23 cellular contexts compared by ENCODE assay signal in the genomic region with DNA sequence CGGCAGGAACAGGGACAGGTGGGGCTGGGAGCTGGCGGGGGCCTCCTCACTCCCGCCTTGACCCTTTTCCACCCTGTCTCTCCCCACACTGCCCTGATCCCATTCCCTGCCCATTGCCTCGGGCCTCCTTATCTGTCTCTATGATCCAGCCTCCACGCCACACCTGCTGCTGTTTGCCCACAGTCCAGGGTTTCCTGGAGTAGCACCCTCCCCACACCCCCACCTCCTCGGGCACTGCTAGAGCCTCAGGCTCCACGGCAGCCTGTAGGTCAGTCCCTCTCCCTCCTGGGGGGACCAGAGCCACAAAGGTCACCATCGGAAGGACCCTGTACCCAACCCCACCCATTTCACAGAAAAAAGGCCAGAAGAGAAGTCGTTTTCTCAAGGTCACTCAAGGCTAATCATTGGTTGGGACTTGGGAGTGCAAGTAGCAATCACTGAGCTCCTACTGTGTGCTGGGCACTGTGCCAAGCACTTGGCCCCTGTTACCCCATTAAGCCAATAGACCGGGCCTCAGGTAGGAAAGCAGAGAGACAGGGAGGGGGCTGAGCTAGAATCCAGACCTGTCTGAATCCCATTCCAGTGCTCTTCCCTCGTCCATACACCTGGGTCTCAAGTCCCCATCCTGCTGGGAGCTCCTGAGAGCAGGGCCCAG.
"Had no signal": no experiment of that assay in that cellular context is flagged by ENCODE, and none has a peak within 500 bp of the region (broad histone marks: within the 10 kb centered on the region; RNA-seq: fewer than 3 reads in every experiment).

No MANE protein-coding gene starts in this region.

- ATAC-seq: activated CD8-positive, alpha-beta T cell treated with anti-CD3 and anti-CD28 coated beads for 36 hours; esophagus mucosa; gastroesophageal sphincter; heart right ventricle; left ventricle myocardium superior; psoas muscle; right cardiac atrium; stimulated activated naive CD8-positive, alpha-beta T cell treated with anti-CD3 and anti-CD28 coated beads, Interleukin-15, amount 100 ng/mL, for 72 hours; T-cell; upper lobe of right lung had no signal

- H3K4me3 ChIP-seq: ascending aorta, gastroesophageal sphincter, heart right ventricle, ovary, psoas muscle, testis, upper lobe of right lung had no signal

- H3K27me3 ChIP-seq: ascending aorta, gastroesophageal sphincter, ovary, testis, upper lobe of right lung had no signal

- H3K36me3 Mint-ChIP-seq: activated naive CD4-positive, alpha-beta T cell treated with anti-CD3 and anti-CD28 coated beads, Interleukin-2, amount 10 ng/mL, durations not matched to agents 7 days and 5 days; immature natural killer cell; naive B cell; T-cell had no signal

- H3K27me3 Mint-ChIP-seq: activated CD8-positive, alpha-beta T cell treated with anti-CD3 and anti-CD28 coated beads for 36 hours had no signal

- H3K4me3 Mint-ChIP-seq: activated CD4-positive, alpha-beta T cell treated with anti-CD3 and anti-CD28 coated beads, Interleukin-2, amount 10 ng/mL, durations not matched to agents 24 days and 14 days; activated CD8-positive, alpha-beta T cell treated with anti-CD3 and anti-CD28 coated beads for 36 hours; activated naive CD4-positive, alpha-beta T cell treated with anti-CD3 and anti-CD28 coated beads, Interleukin-2, amount 10 ng/mL, durations not matched to agents 7 days and 5 days; immature natural killer cell; naive B cell; stimulated activated naive CD8-positive, alpha-beta T cell treated with anti-CD3 and anti-CD28 coated beads, Interleukin-15, amount 100 ng/mL, for 72 hours; T-cell had no signal

- H3K27ac Mint-ChIP-seq: activated CD4-positive, alpha-beta T cell treated with anti-CD3 and anti-CD28 coated beads, Interleukin-2, amount 10 ng/mL, durations not matched to agents 24 days and 14 days; activated CD8-positive, alpha-beta T cell treated with anti-CD3 and anti-CD28 coated beads for 36 hours; activated naive CD4-positive, alpha-beta T cell treated with anti-CD3 and anti-CD28 coated beads, Interleukin-2, amount 10 ng/mL, durations not matched to agents 7 days and 5 days; T-cell had no signal

- H3K27ac ChIP-seq: ascending aorta, gastroesophageal sphincter, heart right ventricle, ovary, psoas muscle, testis, upper lobe of right lung had no signal

- H3K9me3 Mint-ChIP-seq: activated CD4-positive, alpha-beta T cell treated with anti-CD3 and anti-CD28 coated beads, Interleukin-2, amount 10 ng/mL, durations not matched to agents 24 days and 14 days; activated CD8-positive, alpha-beta T cell treated with anti-CD3 and anti-CD28 coated beads for 36 hours; activated naive CD4-positive, alpha-beta T cell treated with anti-CD3 and anti-CD28 coated beads, Interleukin-2, amount 10 ng/mL, durations not matched to agents 7 days and 5 days; immature natural killer cell; naive B cell; stimulated activated naive CD8-positive, alpha-beta T cell treated with anti-CD3 and anti-CD28 coated beads, Interleukin-15, amount 100 ng/mL, for 72 hours; T-cell had no signal

- H3K4me1 Mint-ChIP-seq: activated CD4-positive, alpha-beta T cell treated with anti-CD3 and anti-CD28 coated beads, Interleukin-2, amount 10 ng/mL, durations not matched to agents 24 days and 14 days; activated naive CD4-positive, alpha-beta T cell treated with anti-CD3 and anti-CD28 coated beads, Interleukin-2, amount 10 ng/mL, durations not matched to agents 7 days and 5 days; immature natural killer cell; T-cell had no signal

- DNase-seq: activated CD4-positive, alpha-beta T cell treated with anti-CD3 and anti-CD28 coated beads, Interleukin-2, amount 10 ng/mL, durations not matched to agents 24 days and 14 days; activated CD8-positive, alpha-beta T cell treated with anti-CD3 and anti-CD28 coated beads for 36 hours; activated naive CD4-positive, alpha-beta T cell treated with anti-CD3 and anti-CD28 coated beads, Interleukin-2, amount 10 ng/mL, durations not matched to agents 7 days and 5 days; activated T-cell treated with anti-CD3 and anti-CD28 coated beads, Interleukin-2, amount 50 U/mL, for 1 hour; cortex of kidney; effector CD4-positive, alpha-beta T cell; heart right ventricle; immature natural killer cell; kidney glomerular epithelial cell; left ventricle myocardium superior; naive B cell; ovary; psoas muscle; right cardiac atrium; stimulated activated CD4-positive, alpha-beta T cell treated with anti-CD3 and anti-CD28 coated beads, Interleukin-15, amount 100 ng/mL, for 24 hours; stimulated activated CD4-positive, alpha-beta T cell treated with anti-CD3 and anti-CD28 coated beads, Interleukin-2, amount 100 ng/mL, for 48 hours; stimulated activated naive CD8-positive, alpha-beta T cell treated with anti-CD3 and anti-CD28 coated beads, Interleukin-15, amount 100 ng/mL, for 72 hours; T-cell; testis; upper lobe of right lung had no signal

- H3K36me3 ChIP-seq: ascending aorta, ovary, upper lobe of right lung had no signal

- H3K9me3 ChIP-seq: ascending aorta, gastroesophageal sphincter, heart right ventricle, ovary, psoas muscle, testis, upper lobe of right lung had no signal
